In genomic region chr10:68721673-68721963, GRCh38 we compare ENCODE assay signal across 8 cellular contexts. TPM values are rescaled to one million over a fixed set of nuclear protein-coding genes. Genes with fewer than 3 reads are reported as not detected.
DNase-seq lines count a peak whose midpoint lies in the region; ATAC-seq and TF ChIP-seq lines count a peak whose summit lies in the region.

No MANE protein-coding gene starts in this region.

- TF ChIP-seq POLR2A in uterus (IDR thresholded peaks at IDR 0.05) = no peak

- peak; percentile 16 for ATAC-seq in GM18867 (IDR thresholded peaks at IDR 0.05; ENCODE audit: unreplicated experiment)
- peak; percentile 8 for ATAC-seq in HG03521 (IDR thresholded peaks at IDR 0.05; ENCODE audit: unreplicated experiment)
- ATAC-seq in lung (ENCODE audit: insufficient read depth, low FRiP score) = no peak
- ATAC-seq in HG03108 (IDR thresholded peaks at IDR 0.05; ENCODE audit: unreplicated experiment) = no peak
- no peak for ATAC-seq in HG02759 (IDR thresholded peaks at IDR 0.05; ENCODE audit: unreplicated experiment)

- H3K9me3 Mint-ChIP-seq in brain = peaks cover 0 to 5% (median 3%) of the 10 kb centered on the region in 5 experiments

- peaks cover 7 to 19% of the 10 kb centered on the region in 2 donors for H3K36me3 ChIP-seq in lung (ENCODE audit: control insufficient read depth in 2 of 2, insufficient read depth in 2 of 2, low read length in 2 of 2)
- H3K36me3 ChIP-seq in uterus = no peaks in the 10 kb centered on the region

- H3K36me3 Mint-ChIP-seq in brain = peaks cover 44% of the 10 kb centered on the region

- H3K9me3 ChIP-seq in lung (ENCODE audit: control insufficient read depth in 2 of 2, insufficient read depth in 1 of 2, low read length in 1 of 2) = no peaks in the 10 kb centered on the region
- H3K9me3 ChIP-seq in uterus = no peaks in the 10 kb centered on the region

- H3K4me3 Mint-ChIP-seq in brain = peak overlapping the region; percentile 83 to 98 (median 94)

- H3K27ac ChIP-seq in lung (ENCODE audit: low read depth in 1 of 2, low read length in 1 of 2) (peak overlapping the region; percentile 88 to 94), uterus (peak overlapping the region; percentile 88 to 94)

- H3K27me3 Mint-ChIP-seq in brain = peaks cover 3% of the 10 kb centered on the region

- peaks cover 24% of the 10 kb centered on the region for H3K4me1 Mint-ChIP-seq in brain

- H3K4me1 ChIP-seq in lung (ENCODE audit: control insufficient read depth in 2 of 2, insufficient read depth in 2 of 2, low read length in 2 of 2) = peaks cover 4 to 8% of the 10 kb centered on the region in 2 donors
- H3K4me1 ChIP-seq in uterus = no peaks in the 10 kb centered on the region

- H3K4me3 ChIP-seq in lung = peak overlapping the region; percentile 76
- peak overlapping the region; percentile 81 to 96 for H3K4me3 ChIP-seq in uterus

- TF ChIP-seq CTCF in brain (conservative IDR thresholded peaks at IDR 0.05) = no peak
- TF ChIP-seq CTCF in lung (IDR thresholded peaks at IDR 0.05; ENCODE audit: control extremely low read depth, extremely low read depth) = no peak
- no peak for TF ChIP-seq CTCF in uterus (IDR thresholded peaks at IDR 0.05)

- no peak for DNase-seq in lung (ENCODE audit: low spot score)
- no peak for DNase-seq in uterus
- DNase-seq in NOMO-1 treated with dmso at 0.1 percent for 144 hours (lab: John Stamatoyannopoulos, UW; ENCODE audit: unreplicated experiment) = no peak

- 0% methylated on average over 23 of the region's 23 CpGs for WGBS in lung, 2 donors

- intact Hi-C loops in uterus (cut with DNase I; ENCODE audit: low total_unique reads) = no loop called here

- no peaks in the 10 kb centered on the region for H3K27me3 ChIP-seq in lung (ENCODE audit: control insufficient read depth, insufficient read depth)
- H3K27me3 ChIP-seq in uterus = no peaks in the 10 kb centered on the region

- peak overlapping the region; percentile 85 to 99 (median 99) for H3K27ac Mint-ChIP-seq in brain

RNA-seq across cellular contexts. Expression of gene CCAR1, which starts 0.6 kb away (rescaled TPM):
- polyA plus RNA-seq in brain (ENCODE audit: insufficient read depth, low read depth, low replicate concordance) (13.2 TPM), lung (10 to 100 TPM; 18.6 to 56.2 TPM)
- total RNA-seq in lung (10 to 100 TPM; 47.4 to 65.0 TPM), uterus (10 to 100 TPM; 31.0 to 75.6 (median 51.7) TPM)

Comparison
In these comparisons a context has a peak if more than half of its experiments do, and no peak if none do; other contexts are left out.
1. ATAC-seq: peak in GM18867 (single experiment) and HG03521 (single experiment); none in lung (single experiment), HG03108 (single experiment) and HG02759 (single experiment).